10 cellular contexts compared by ENCODE assay signal in genomic region chr17:43591750-43592562, GRCh38. TPM values are rescaled to one million over a fixed set of nuclear protein-coding genes. Genes with fewer than 3 reads are reported as not detected.
A peak's percentile ranks its signal among the peaks of the same experiment; 100 is the strongest.
DNase-seq lines count a peak whose midpoint lies in the region; ATAC-seq, FAIRE-seq and TF ChIP-seq lines count a peak whose summit lies in the region.
"Had no signal": no experiment of that assay in that cellular context is flagged by ENCODE, and none has a peak within 500 bp of the region (broad histone marks: within the 10 kb centered on the region; RNA-seq: fewer than 3 reads in every experiment).

No MANE protein-coding gene starts in this region.

- no peaks in the 10 kb centered on the region for H3K27me3 ChIP-seq in astrocyte (ENCODE audit: insufficient read depth, low read length)
- H3K27me3 ChIP-seq in right atrium auricular region = no peaks in the 10 kb centered on the region
- H3K27me3 ChIP-seq in rectal smooth muscle tissue (ENCODE audit: control insufficient read depth, insufficient read depth, low read length) = no peaks in the 10 kb centered on the region

- H3K4me3 ChIP-seq in astrocyte (ENCODE audit: insufficient read depth, low read depth, low read length) = peak overlapping the region; percentile 2
- H3K4me3 ChIP-seq in right atrium auricular region = peak overlapping the region in 1 of 2 donors; percentile 13
- H3K4me3 ChIP-seq in rectal smooth muscle tissue (ENCODE audit: low read length) = no peak overlapping the region

- peak overlapping the region; percentile 68 for H2AFZ ChIP-seq in astrocyte (ENCODE audit: low read depth, low read length)

- H3K27me3 Mint-ChIP-seq in astrocyte (ENCODE audit: low read depth, unreplicated experiment) = peaks cover under 1% of the 10 kb centered on the region

- peak; percentile 49 for FAIRE-seq in astrocyte (lab: Jason Lieb, UNC)

- peaks cover 9% of the 10 kb centered on the region for H3K9me3 Mint-ChIP-seq in astrocyte (ENCODE audit: unreplicated experiment)

- H3K36me3 Mint-ChIP-seq in astrocyte (ENCODE audit: low read depth, unreplicated experiment) = peaks cover 3% of the 10 kb centered on the region

- H3K79me2 ChIP-seq in astrocyte (ENCODE audit: insufficient read depth, low read length) = no peaks in the 10 kb centered on the region

- TF ChIP-seq POLR2A in erythroblast (IDR thresholded peaks at IDR 0.05; ENCODE audit: low read length) = no peak

- H3K4me1 ChIP-seq in astrocyte (ENCODE audit: insufficient read depth, low read length) (peaks cover 25% of the 10 kb centered on the region), right atrium auricular region (peaks cover 0 to 34% of the 10 kb centered on the region in 2 donors), rectal smooth muscle tissue (ENCODE audit: control insufficient read depth, insufficient read depth, low read length) (peaks cover 11% of the 10 kb centered on the region)

- H3K36me3 ChIP-seq in astrocyte (ENCODE audit: insufficient read depth, low read length) (no peaks in the 10 kb centered on the region), right atrium auricular region (no peaks in the 10 kb centered on the region), rectal smooth muscle tissue (ENCODE audit: control insufficient read depth, insufficient read depth, low read length) (no peaks in the 10 kb centered on the region)

- H4K20me1 ChIP-seq in astrocyte (ENCODE audit: insufficient read depth, low read length) = no peaks in the 10 kb centered on the region

- H3K4me3 Mint-ChIP-seq in astrocyte (ENCODE audit: unreplicated experiment) = no peak overlapping the region

- DNase-seq in ELR (ENCODE audit: low read depth) = peak; percentile 92
- peak; percentile 90 for DNase-seq in astrocyte (ENCODE audit: low read depth)
- DNase-seq in right atrium auricular region (ENCODE audit: low spot score) = peak; percentile 90
- no peak for DNase-seq in inferior parietal cortex (ENCODE audit: extremely low spot score)
- no peak for DNase-seq in erythroblast (lab: John Stamatoyannopoulos, UW)
- DNase-seq: activated naive CD4-positive, alpha-beta T cell treated with anti-CD3 and anti-CD28 coated beads, Interleukin-2, amount 50 U/mL, for 16 hours; nucleus accumbens had no signal

- H3K27ac ChIP-seq in astrocyte (ENCODE audit: low read depth, low read length) = peak overlapping the region; percentile 97
- peak overlapping the region; percentile 79 to 86 for H3K27ac ChIP-seq in right atrium auricular region
- H3K27ac ChIP-seq in rectal smooth muscle tissue (ENCODE audit: low read depth, low read length) = peak overlapping the region; percentile 78

- H3K27ac Mint-ChIP-seq in astrocyte (ENCODE audit: unreplicated experiment) = no peak overlapping the region

- peaks cover 13% of the 10 kb centered on the region for H3K4me1 Mint-ChIP-seq in astrocyte (ENCODE audit: low read depth, unreplicated experiment)

- no peak for TF ChIP-seq CTCF in astrocyte (IDR thresholded peaks at IDR 0.05; ENCODE audit: insufficient read depth, low read depth, low read length)
- TF ChIP-seq CTCF in right atrium auricular region (IDR thresholded peaks at IDR 0.05) = peak in 1 of 2 donors; percentile 9

- H3K4me2 ChIP-seq in astrocyte (ENCODE audit: low read length) = peak overlapping the region; percentile 79

- H3K9me3 ChIP-seq in astrocyte (ENCODE audit: insufficient read depth, low read depth, low read length) (no peaks in the 10 kb centered on the region), right atrium auricular region (no peaks in the 10 kb centered on the region)

- ATAC-seq in GM18519 (IDR thresholded peaks at IDR 0.05; ENCODE audit: low FRiP score, unreplicated experiment) (no peak), HG03108 (IDR thresholded peaks at IDR 0.05; ENCODE audit: unreplicated experiment) (no peak)

- H3K9ac ChIP-seq in astrocyte (ENCODE audit: low read length) = peak overlapping the region; percentile 87
- H3K9ac ChIP-seq in rectal smooth muscle tissue (ENCODE audit: low read length) = no peak overlapping the region

RNA-seq across cellular contexts. Expression of gene ETV4, which starts 45.8 kb away (rescaled TPM):
- total RNA-seq in astrocyte = 10.6 and 11.4 TPM in 2 replicates
- 1 to 10 TPM; 3.1 to 5.0 TPM for total RNA-seq in right atrium auricular region

Comparison
In these comparisons a context has a peak if more than half of its experiments do, and no peak if none do; other contexts are left out.
1. DNase-seq: peak in ELR (single experiment), astrocyte (single experiment) and right atrium auricular region (single experiment); none in inferior parietal cortex (single experiment) and erythroblast (0 of 2).
2. Peak in every context shown above with its lines, with median percentiles within 50 percentile points of each other: H3K27ac ChIP-seq.